24 cellular contexts compared by ENCODE assay signal in the genomic region with DNA sequence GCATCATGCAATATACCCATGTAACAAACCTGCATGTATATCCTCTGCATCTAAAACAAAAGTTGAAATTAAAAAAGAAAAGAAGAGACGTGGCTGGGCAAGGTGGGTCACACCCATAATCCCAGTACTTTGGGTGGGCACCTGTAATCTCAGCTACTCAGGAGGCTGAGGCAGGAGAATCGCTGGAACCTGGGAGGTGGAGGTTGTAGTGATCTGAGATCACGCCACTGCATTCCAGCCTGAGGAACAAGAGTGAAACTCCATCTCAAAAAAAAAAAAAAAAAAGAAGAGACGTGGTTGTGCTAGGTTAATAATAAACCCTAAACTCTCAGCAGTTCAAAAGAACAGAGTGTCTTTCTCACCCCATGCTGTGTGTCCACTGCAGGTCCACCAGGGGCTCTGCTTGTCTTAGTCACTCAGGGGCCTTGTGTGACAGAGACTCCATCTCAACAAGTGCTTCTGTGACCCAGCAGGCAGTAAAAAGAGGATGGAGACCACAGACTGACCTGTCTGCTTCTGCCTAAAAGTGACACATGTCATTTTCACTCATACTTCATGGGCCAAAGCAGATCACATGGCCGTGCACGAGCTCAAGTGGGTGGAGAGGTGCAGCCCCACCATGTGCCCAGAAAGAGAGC. TPM values are rescaled to one million over a fixed set of nuclear protein-coding genes. Genes with fewer than 3 reads are reported as not detected.
A peak's percentile ranks its signal among the peaks of the same experiment; 100 is the strongest.
DNase-seq lines count a peak whose midpoint lies in the region; ATAC-seq, FAIRE-seq and TF ChIP-seq lines count a peak whose summit lies in the region.
"Had no signal": no experiment of that assay in that cellular context is flagged by ENCODE, and none has a peak within 500 bp of the region (broad histone marks: within the 10 kb centered on the region; RNA-seq: fewer than 3 reads in every experiment).

No MANE protein-coding gene starts in this region.

- RAD21 ChIA-PET in GM12878 (lab: Charles Lee; ENCODE audit: unreplicated experiment), result interaction anchor here (0.7 to 2.1 kb wide), 4 partner anchors 9 to 420 kb away, joined by 3 to 9 read pairs (median 4); no protein-coding TSS in a partner anchor

- H3K9ac ChIP-seq in GM12878 (ENCODE audit: control insufficient read depth, insufficient read depth, low read length), result no peak overlapping the region
- H3K9ac ChIP-seq: neural progenitor cell had no signal

- H3K27me3 ChIP-seq in GM12878 (replicated peaks in 1 of 2; ENCODE audit: control insufficient read depth in 2 of 2, insufficient read depth in 2 of 2, low read length in 1 of 2) (no peaks in the 10 kb centered on the region), small intestine (ENCODE audit: control insufficient read depth in 2 of 2, insufficient read depth in 2 of 2, low read length in 2 of 2) (peaks cover 0 to 3% of the 10 kb centered on the region in 2 donors)
- H3K27me3 ChIP-seq: body of pancreas, MG63, neural progenitor cell had no signal

- intact Hi-C loops in GM12878 (cut with micrococcal nuclease; ENCODE audit: unreplicated experiment), result loop anchor here (5.0 kb wide), 1 partner anchor 335 kb away; no protein-coding TSS in a partner anchor

- WGBS in GM12878 (ENCODE audit: insufficient coverage, insufficient replicate concordance, low lambda C conversion rate, missing lambda C conversion rate), result 9% methylated on average over 5 of the region's 6 CpGs
- WGBS in small intestine, 3 donors, result 20 to 61% (median 47%) methylated on average over 6 of the region's 6 CpGs

- in situ Hi-C loops in GM12878 (cut with MboI), result loop anchor here (5.0 kb wide), 1 partner anchor 400 kb away; no protein-coding TSS in a partner anchor

- no peak for TF ChIP-seq EP300 in GM12878 (IDR thresholded peaks at IDR 0.05; ENCODE audit: borderline replicate concordance in 1 of 2, control insufficient read depth in 1 of 2, low read depth in 2 of 2, low read length in 2 of 2)

- POLR2A ChIA-PET in GM12878 (lab: Charles Lee), result no interaction called here

- no peak overlapping the region for H3K4me3 ChIP-seq in GM12878
- H3K4me3 ChIP-seq in small intestine (ENCODE audit: low read depth in 1 of 2, low read length in 2 of 2), result no peak overlapping the region
- H3K4me3 ChIP-seq: body of pancreas, MG63, neural progenitor cell had no signal

- no peak overlapping the region for H2AFZ ChIP-seq in GM12878 (ENCODE audit: control insufficient read depth, low read depth, low read length)
- H2AFZ ChIP-seq: neural progenitor cell had no signal

- CTCF ChIA-PET in GM12878 (lab: Yijun Ruan, JAX), result interaction anchor here (0.6 to 5.9 kb wide), 8 partner anchors 10 to 717 kb away, joined by 3 to 47 read pairs (median 6); no protein-coding TSS in a partner anchor

- no peaks in the 10 kb centered on the region for H3K36me3 ChIP-seq in GM12878 (ENCODE audit: control insufficient read depth in 2 of 2, insufficient read depth in 2 of 2, low read length in 1 of 2)
- H3K36me3 ChIP-seq in small intestine (ENCODE audit: control insufficient read depth in 2 of 2, insufficient read depth in 2 of 2, low read length in 2 of 2), result no peaks in the 10 kb centered on the region
- H3K36me3 ChIP-seq: MG63, neural progenitor cell had no signal

- H3K4me1 ChIP-seq in GM12878 (ENCODE audit: control insufficient read depth, insufficient read depth, low read length) (peaks cover 4% of the 10 kb centered on the region), small intestine (ENCODE audit: control insufficient read depth in 2 of 2, insufficient read depth in 1 of 2, low read depth in 1 of 2, low read length in 1 of 2) (no peaks in the 10 kb centered on the region)

- H3K4me2 ChIP-seq in GM12878 (ENCODE audit: control insufficient read depth, insufficient read depth), result no peak overlapping the region
- H3K4me2 ChIP-seq: neural progenitor cell had no signal

- SMC1A ChIA-PET in GM12878 (lab: Charles Lee; ENCODE audit: uncharacterized antibody, unreplicated experiment), result interaction anchor here (1.1 kb wide), 1 partner anchor 349 kb away, joined by 3 read pairs; no protein-coding TSS in a partner anchor

- TF ChIP-seq CTCF in GM12878 (IDR thresholded peaks at IDR 0.05 in 2 of 3, conservative IDR thresholded peaks at IDR 0.05 in 1 of 3; ENCODE audit: control insufficient read depth in 2 of 3, extremely low read depth in 1 of 3, insufficient read depth in 1 of 3, low read depth in 3 of 3, low read length in 3 of 3), result no peak

- no peaks in the 10 kb centered on the region for H3K9me3 ChIP-seq in GM12878 (replicated peaks; ENCODE audit: control insufficient read depth, insufficient read depth, low read length)
- H3K9me3 ChIP-seq in small intestine (ENCODE audit: control insufficient read depth, low read depth), result no peaks in the 10 kb centered on the region
- H3K9me3 ChIP-seq: body of pancreas, MG63 had no signal

- no TSS peak for BruUV-seq in GM12878 (replicated peaks; lab: Mats Ljungman, UMichigan)

- no peaks in the 10 kb centered on the region for H3K79me2 ChIP-seq in GM12878 (ENCODE audit: control insufficient read depth, insufficient read depth, low read length)

- TF ChIP-seq RAD21 in GM12878 (IDR thresholded peaks at IDR 0.05; ENCODE audit: insufficient read depth, low read depth, low read length), result no peak

- TF ChIP-seq POLR2A in GM12878 (IDR thresholded peaks at IDR 0.05; ENCODE audit: low read depth, low read length), result no peak

- H4K20me1 ChIP-seq in GM12878 (ENCODE audit: control insufficient read depth, insufficient read depth), result no peaks in the 10 kb centered on the region

- no peak for FAIRE-seq in GM12878 (lab: Jason Lieb, UNC)
- no peak for FAIRE-seq in small intestine (lab: Jason Lieb, UNC)
- FAIRE-seq: H1, HTR-8/SVneo, islet of Langerhans had no signal

- ATAC-seq in GM18520 (IDR thresholded peaks at IDR 0.05; ENCODE audit: unreplicated experiment) (peak; percentile 38), HG02759 (IDR thresholded peaks at IDR 0.05; ENCODE audit: unreplicated experiment) (peak; percentile 49), GM12878 (peak; percentile 57), GM18498 (IDR thresholded peaks at IDR 0.05; ENCODE audit: unreplicated experiment) (no peak)
- ATAC-seq: body of pancreas, esophagus mucosa, PC-3, SK-N-SH treated with all-trans-retinoic acid at 6 μM for 48 hours had no signal

- H3K27ac ChIP-seq in GM12878 (ENCODE audit: control insufficient read depth, insufficient read depth), result no peak overlapping the region
- H3K27ac ChIP-seq in small intestine (ENCODE audit: low read depth in 1 of 2, low read length in 1 of 2), result no peak overlapping the region
- H3K27ac ChIP-seq: body of pancreas, neural progenitor cell had no signal

- no peak for DNase-seq in GM12878 (ENCODE audit: low read depth, low spot score)
- DNase-seq in small intestine, result peak; percentile 47
- DNase-seq in NOMO-1 (lab: John Stamatoyannopoulos, UW; ENCODE audit: unreplicated experiment in 2 of 2), result no peak
- no peak for DNase-seq in NK-92 treated with Interleukin-12 subunit alpha and Interleukin-12 subunit beta, amount 100 ng/mL, for 24 hours (lab: John Stamatoyannopoulos, UW)
- DNase-seq: activated CD4-positive, alpha-beta T cell treated with anti-CD3 and anti-CD28 coated beads, Interleukin-2, amount 50 U/mL, for 1 hour; activated T-cell treated with anti-CD3 and anti-CD28 coated beads, Interleukin-2, amount 50 U/mL, for 24 hours; body of pancreas; GDM1; glutamatergic neuron; mesendoderm; MG63; NCI-H187; NCI-H524 treated with DMSO at 0.1 percent for 48 hours; PC-3; retina had no signal

TF ChIP-seq in GM12878, 131 proteins besides CTCF, POLR2A, EP300 and RAD21:
- TF ChIP-seq RAD51 (IDR thresholded peaks at IDR 0.05) (peak; percentile 57; the same call in 1 of the 2 replicates), PML (IDR thresholded peaks at IDR 0.05; ENCODE audit: low read length) (no peak), BHLHE40 (IDR thresholded peaks at IDR 0.05; ENCODE audit: borderline replicate concordance in 1 of 2, low read depth in 2 of 2, low read length in 1 of 2) (peak in 1 of 2 experiments; percentile 35; a peak in 1 of 4 replicates)

RNA-seq across cellular contexts. Expression of a gene that starts 22.3 kb away (rescaled TPM):
- total RNA-seq in GM12878 (2013; cell fraction: nucleolus; rRNA removed), result 72.5 and 73.2 TPM in 2 replicates
- total RNA-seq in GM12878 (2014; rRNA removed), result 17.9 and 19.9 TPM in 2 replicates
- total RNA-seq in GM12878 (2014; rRNA removed; fragmentation: Illumina TruSeq; extraction: Trizol), result 28.6 and 29.5 TPM in 2 replicates
- 26.7 and 30.6 TPM in 2 replicates for total RNA-seq in GM12878 (2021)
- polyA plus RNA-seq in GM12878 (2011; ENCODE audit: low read depth), result 26.4 TPM
- polyA plus RNA-seq in GM12878 (2011; rRNA removed), result 32.6 and 46.6 TPM in 2 replicates
- polyA plus RNA-seq in GM12878 (2011; cell fraction: cytosol; rRNA removed), result 11.7 and 14.2 TPM in 2 replicates
- polyA plus RNA-seq in GM12878 (2011; cell fraction: nucleus; rRNA removed), result 18.0 and 18.2 TPM in 2 replicates
- polyA plus RNA-seq in GM12878 (2012), result 15.9 and 21.5 TPM in 2 replicates
- polyA plus RNA-seq in GM12878 (2014; fragmentation: Illumina TruSeq; extraction: Trizol), result 28.0 and 31.6 TPM in 2 replicates
- polyA plus RNA-seq in GM12878 (2014; fragmentation: Nextera tagmentation; extraction: Ambion mirVana), result 1 to 10 TPM; 2.5 to 3.2 TPM
- 11.1 and 12.6 TPM in 2 replicates for polyA plus RNA-seq in GM12878 (2014; rRNA removed)
- 10 to 100 TPM in 1 of 2 experiments, 1 to 10 TPM in 1; 4.7 to 14.3 TPM for polyA plus RNA-seq in GM12878 (2016; fragmentation: Nextera tagmentation; extraction: Ambion mirVana)
- polyA minus RNA-seq in GM12878 (2011; rRNA and poly(A)+ RNA removed), result 27.6 and 28.2 TPM in 2 replicates
- 14.1 and 20.3 TPM in 2 replicates for polyA minus RNA-seq in GM12878 (2011; cell fraction: cytosol; rRNA and poly(A)+ RNA removed)
- polyA minus RNA-seq in GM12878 (2011; cell fraction: nucleus; rRNA and poly(A)+ RNA removed), result 14.9 and 23.7 TPM in 2 replicates
- 1 to 10 TPM; 8.1 to 9.4 (median 8.9) TPM for polyA plus RNA-seq in small intestine
